Comparison of ENCODE assay signal across 8 cellular contexts in the genomic region with DNA sequence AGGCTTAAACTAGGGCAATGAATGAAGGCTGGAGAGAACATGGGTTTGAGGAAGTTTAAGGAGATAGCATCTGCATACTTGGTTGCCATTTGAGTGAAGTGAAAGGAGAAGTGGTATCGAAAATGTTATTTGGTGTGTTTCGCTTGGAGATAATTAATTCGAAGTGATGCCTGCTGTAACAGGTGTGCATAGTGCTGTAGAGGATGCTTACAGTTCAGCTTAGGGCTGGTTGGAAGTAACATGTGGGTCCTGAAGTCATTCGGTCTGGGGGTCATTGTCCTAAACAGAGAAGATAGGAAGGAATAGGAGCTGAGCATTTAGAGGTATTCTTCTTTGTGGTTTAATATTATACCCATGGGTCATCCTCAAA. TPM values are rescaled to one million over a fixed set of nuclear protein-coding genes. Genes with fewer than 3 reads are reported as not detected.
A peak's percentile ranks its signal among the peaks of the same experiment; 100 is the strongest.
DNase-seq lines count a peak whose midpoint lies in the region; ATAC-seq lines count a peak whose summit lies in the region.

No MANE protein-coding gene starts in this region.

- H3K27me3 Mint-ChIP-seq in natural killer cell treated with Interleukin-12 subunit alpha and Interleukin-12 subunit beta and Interleukin-15 and Interleukin-18, amount 100 ng/mL, for 72 hours = no peaks in the 10 kb centered on the region

- H3K27ac Mint-ChIP-seq in natural killer cell treated with Interleukin-12 subunit alpha and Interleukin-12 subunit beta and Interleukin-15 and Interleukin-18, amount 100 ng/mL, for 72 hours = no peak overlapping the region

- peaks cover 42% of the 10 kb centered on the region for H3K36me3 ChIP-seq in ectodermal cell (ENCODE audit: control insufficient read depth, insufficient read depth, low read length)

- WGBS in ectodermal cell, 2 experiments = 40 to 41% methylated on average over 4 of the region's 4 CpGs

- H3K4me3 ChIP-seq in ectodermal cell (ENCODE audit: insufficient read depth, low read depth, low read length) = peak overlapping the region; percentile 68

- peaks cover 8% of the 10 kb centered on the region for H3K27me3 ChIP-seq in ectodermal cell (ENCODE audit: control insufficient read depth, insufficient read depth, low read length, poor library complexity, severe bottlenecking)

- H3K9me3 Mint-ChIP-seq in natural killer cell treated with Interleukin-12 subunit alpha and Interleukin-12 subunit beta and Interleukin-15 and Interleukin-18, amount 100 ng/mL, for 72 hours = no peaks in the 10 kb centered on the region

- no peak overlapping the region for H3K27ac ChIP-seq in ectodermal cell (ENCODE audit: insufficient read depth, low read depth, low read length, poor library complexity, severe bottlenecking)

- H3K4me1 ChIP-seq in ectodermal cell (ENCODE audit: control insufficient read depth, insufficient read depth, low read length) = no peaks in the 10 kb centered on the region

- no peaks in the 10 kb centered on the region for H3K9me3 ChIP-seq in ectodermal cell (ENCODE audit: control insufficient read depth, low read length)

- ATAC-seq in HG02610 (IDR thresholded peaks at IDR 0.05; ENCODE audit: unreplicated experiment) = peak; percentile 67
- ATAC-seq in natural killer cell treated with Interleukin-12 subunit alpha and Interleukin-12 subunit beta and Interleukin-15 and Interleukin-18, amount 100 ng/mL, for 72 hours = peak; percentile 44 to 51

- no peak overlapping the region for H3K4me3 Mint-ChIP-seq in natural killer cell treated with Interleukin-12 subunit alpha and Interleukin-12 subunit beta and Interleukin-15 and Interleukin-18, amount 100 ng/mL, for 72 hours

- H3K4me1 Mint-ChIP-seq in natural killer cell treated with Interleukin-12 subunit alpha and Interleukin-12 subunit beta and Interleukin-15 and Interleukin-18, amount 100 ng/mL, for 72 hours (ENCODE audit: low read depth in 2 of 2) = peaks cover 0 to 2% of the 10 kb centered on the region in 2 donors

- peak; percentile 82 for DNase-seq in NCI-H2107 treated with DMSO at 0.1 percent for 48 hours (lab: John Stamatoyannopoulos, UW; ENCODE audit: unreplicated experiment)
- DNase-seq in NCI-H2107 (lab: John Stamatoyannopoulos, UW) = no peak
- DNase-seq in NCI-H748 (lab: John Stamatoyannopoulos, UW; ENCODE audit: unreplicated experiment) = peak; percentile 59
- no peak for DNase-seq in natural killer cell treated with Interleukin-12 subunit alpha and Interleukin-12 subunit beta and Interleukin-15 and Interleukin-18, amount 100 ng/mL, for 72 hours (ENCODE audit: low spot score)
- no peak for DNase-seq in SW 1271 (lab: John Stamatoyannopoulos, UW)
- no peak for DNase-seq in dedifferentiated amniotic fluid mesenchymal stem cell (ENCODE audit: extremely low spot score)

- peaks cover 9% of the 10 kb centered on the region for H3K36me3 Mint-ChIP-seq in natural killer cell treated with Interleukin-12 subunit alpha and Interleukin-12 subunit beta and Interleukin-15 and Interleukin-18, amount 100 ng/mL, for 72 hours

RNA-seq across cellular contexts. Expression of a gene that starts 0.3 kb away (rescaled TPM):
- 4.8 TPM for polyA plus RNA-seq in ectodermal cell (2013, experiment 1 of 4)
- 6.3 TPM for polyA plus RNA-seq in ectodermal cell (2013, experiment 2 of 4)
- polyA plus RNA-seq in ectodermal cell (2013, experiment 3 of 4) = 4.4 TPM
- 6.2 TPM for polyA plus RNA-seq in ectodermal cell (2013, experiment 4 of 4)
- total RNA-seq in natural killer cell treated with Interleukin-12 subunit alpha and Interleukin-12 subunit beta and Interleukin-15 and Interleukin-18, amount 100 ng/mL, for 72 hours = 1 to 10 TPM; 4.8 to 5.6 TPM

RNA-seq across cellular contexts. Expression of a gene that starts 13.8 kb away (rescaled TPM):
- polyA plus RNA-seq in ectodermal cell (2013, experiment 1 of 4) = 66.7 TPM
- 65.8 TPM for polyA plus RNA-seq in ectodermal cell (2013, experiment 2 of 4)
- 57.5 TPM for polyA plus RNA-seq in ectodermal cell (2013, experiment 3 of 4)
- 64.4 TPM for polyA plus RNA-seq in ectodermal cell (2013, experiment 4 of 4)
- 10 to 100 TPM; 24.3 to 31.1 TPM for total RNA-seq in natural killer cell treated with Interleukin-12 subunit alpha and Interleukin-12 subunit beta and Interleukin-15 and Interleukin-18, amount 100 ng/mL, for 72 hours

RNA-seq across cellular contexts. Expression of a gene that starts 21.1 kb away (rescaled TPM):
- polyA plus RNA-seq in ectodermal cell (2013, experiment 1 of 4) = 33.5 TPM
- polyA plus RNA-seq in ectodermal cell (2013, experiment 2 of 4) = 36.3 TPM
- 28.3 TPM for polyA plus RNA-seq in ectodermal cell (2013, experiment 3 of 4)
- polyA plus RNA-seq in ectodermal cell (2013, experiment 4 of 4) = 32.2 TPM
- total RNA-seq in natural killer cell treated with Interleukin-12 subunit alpha and Interleukin-12 subunit beta and Interleukin-15 and Interleukin-18, amount 100 ng/mL, for 72 hours = 10 to 100 TPM; 51.4 to 87.4 TPM

RNA-seq across cellular contexts. Expression of a gene that starts 21.2 kb away (rescaled TPM):
- polyA plus RNA-seq in ectodermal cell (2013, experiment 1 of 4) = 11.8 TPM
- 14.1 TPM for polyA plus RNA-seq in ectodermal cell (2013, experiment 2 of 4)
- polyA plus RNA-seq in ectodermal cell (2013, experiment 3 of 4) = 7.8 TPM
- polyA plus RNA-seq in ectodermal cell (2013, experiment 4 of 4) = 8.7 TPM
- 10 to 100 TPM; 22.9 to 36.0 TPM for total RNA-seq in natural killer cell treated with Interleukin-12 subunit alpha and Interleukin-12 subunit beta and Interleukin-15 and Interleukin-18, amount 100 ng/mL, for 72 hours

RNA-seq across cellular contexts. Expression of a gene that starts 40.5 kb away (rescaled TPM):
- 3.4 TPM for polyA plus RNA-seq in ectodermal cell (2013, experiment 1 of 4)
- 2.5 TPM for polyA plus RNA-seq in ectodermal cell (2013, experiment 2 of 4)
- polyA plus RNA-seq in ectodermal cell (2013, experiment 3 of 4) = 1.9 TPM
- 1.8 TPM for polyA plus RNA-seq in ectodermal cell (2013, experiment 4 of 4)
- total RNA-seq in natural killer cell treated with Interleukin-12 subunit alpha and Interleukin-12 subunit beta and Interleukin-15 and Interleukin-18, amount 100 ng/mL, for 72 hours = under 1 TPM; 0.12 to 0.14 TPM

Comparison
In these comparisons a context has a peak if more than half of its experiments do, and no peak if none do; other contexts are left out.
1. DNase-seq: peak in NCI-H2107 treated with DMSO at 0.1 percent for 48 hours (single experiment) and NCI-H748 (single experiment); none in NCI-H2107 (single experiment), natural killer cell treated with Interleukin-12 subunit alpha and Interleukin-12 subunit beta and Interleukin-15 and Interleukin-18, amount 100 ng/mL, for 72 hours (single experiment), SW 1271 (0 of 2) and dedifferentiated amniotic fluid mesenchymal stem cell (single experiment).